Comparison of ENCODE assay signal across 16 cellular contexts in genomic region chr20:42957014-42957694, GRCh38.
DNase-seq lines count a peak whose midpoint lies in the region; ATAC-seq, FAIRE-seq and TF ChIP-seq lines count a peak whose summit lies in the region.
"Had no signal": no experiment of that assay in that cellular context is flagged by ENCODE, and none has a peak within 500 bp of the region (broad histone marks: within the 10 kb centered on the region; RNA-seq: fewer than 3 reads in every experiment).

No MANE protein-coding gene starts in this region.

- no peak overlapping the region for H3K23ac ChIP-seq in trophoblast cell (ENCODE audit: low read length)

- H2AFZ ChIP-seq in HepG2 (ENCODE audit: low read length) (no peak overlapping the region), trophoblast cell (ENCODE audit: insufficient read depth, low read length, poor library complexity) (no peak overlapping the region)
- H2AFZ ChIP-seq: GM23248 had no signal

- H3K4me1 Mint-ChIP-seq in Calu3 (ENCODE audit: low read depth, unreplicated experiment): peaks cover 30% of the 10 kb centered on the region
- H3K4me1 Mint-ChIP-seq in activated CD8-positive, alpha-beta T cell treated with anti-CD3 and anti-CD28 coated beads for 36 hours (ENCODE audit: low read depth): no peaks in the 10 kb centered on the region
- H3K4me1 Mint-ChIP-seq: CD4-positive, alpha-beta memory T cell; IgD-negative memory B cell had no signal

- no peak overlapping the region for H4K12ac ChIP-seq in trophoblast cell (ENCODE audit: low read depth, low read length)

- no peak for TF ChIP-seq POLR2A in HepG2 (IDR thresholded peaks at IDR 0.05; ENCODE audit: insufficient read depth in 1 of 2, low read depth in 2 of 2, low read length in 2 of 2)

- H3K9ac ChIP-seq in HepG2 (ENCODE audit: insufficient read depth, low read depth, low read length) (no peak overlapping the region), trophoblast cell (ENCODE audit: low read length) (no peak overlapping the region)
- H3K9ac ChIP-seq: GM23248 had no signal

- no peak for TF ChIP-seq RAD21 in HepG2 (CRISPR knock-in tag; IDR thresholded peaks at IDR 0.05)

- H3K9me3 ChIP-seq in HepG2 (ENCODE audit: low read length) (no peaks in the 10 kb centered on the region), pancreas (no peaks in the 10 kb centered on the region), trophoblast cell (ENCODE audit: insufficient read depth, low read depth, low read length) (peaks cover 4% of the 10 kb centered on the region)
- H3K9me3 ChIP-seq: BE2C had no signal

- H3K79me2 ChIP-seq in HepG2 (ENCODE audit: insufficient read depth, low read length) (no peaks in the 10 kb centered on the region), trophoblast cell (ENCODE audit: control insufficient read depth, insufficient read depth, low read length, poor library complexity) (no peaks in the 10 kb centered on the region)

- H3K36me3 Mint-ChIP-seq in Calu3 (ENCODE audit: insufficient read depth, unreplicated experiment): no peaks in the 10 kb centered on the region
- no peaks in the 10 kb centered on the region for H3K36me3 Mint-ChIP-seq in activated CD8-positive, alpha-beta T cell treated with anti-CD3 and anti-CD28 coated beads for 36 hours (ENCODE audit: low read depth)
- H3K36me3 Mint-ChIP-seq: CD4-positive, alpha-beta memory T cell; IgD-negative memory B cell had no signal

- H3K27me3 ChIP-seq in HepG2 (ENCODE audit: control insufficient read depth in 1 of 2, insufficient read depth in 2 of 2, low read length in 2 of 2) (no peaks in the 10 kb centered on the region), pancreas (no peaks in the 10 kb centered on the region), trophoblast cell (ENCODE audit: insufficient read depth, low read length) (no peaks in the 10 kb centered on the region)
- H3K27me3 ChIP-seq: BE2C had no signal

- no peaks in the 10 kb centered on the region for H3K27me3 Mint-ChIP-seq in Calu3 (ENCODE audit: unreplicated experiment)
- H3K27me3 Mint-ChIP-seq in activated CD8-positive, alpha-beta T cell treated with anti-CD3 and anti-CD28 coated beads for 36 hours: peaks cover 2% of the 10 kb centered on the region
- H3K27me3 Mint-ChIP-seq: IgD-negative memory B cell had no signal

- H2AK5ac ChIP-seq in trophoblast cell (ENCODE audit: low read length): no peak overlapping the region

- H3K14ac ChIP-seq in trophoblast cell (ENCODE audit: low read length): no peak overlapping the region

- H3K9me3 Mint-ChIP-seq in Calu3 (ENCODE audit: low read depth, unreplicated experiment): peaks cover 4% of the 10 kb centered on the region
- H3K9me3 Mint-ChIP-seq in activated CD8-positive, alpha-beta T cell treated with anti-CD3 and anti-CD28 coated beads for 36 hours: no peaks in the 10 kb centered on the region

- in situ Hi-C loops in HepG2 (cut with HindIII; ENCODE audit: extremely low pct_ligation_motif_present, low pct_unique_long_range_greater_than_20kb): no loop called here

- H3K27ac ChIP-seq in HepG2 (ENCODE audit: extremely low read length, insufficient read depth, low read length) (no peak overlapping the region), pancreas (peak overlapping the region in 1 of 4 donors; percentile 26), substantia nigra (ENCODE audit: low read depth, low read length, poor library complexity, severe bottlenecking) (no peak overlapping the region), trophoblast cell (ENCODE audit: low read depth, low read length) (no peak overlapping the region)
- H3K27ac ChIP-seq: C4-2B, GM23248 had no signal

- H3K4me3 Mint-ChIP-seq in Calu3 (ENCODE audit: low read depth, unreplicated experiment): peak overlapping the region; percentile 47
- H3K4me3 Mint-ChIP-seq in activated CD8-positive, alpha-beta T cell treated with anti-CD3 and anti-CD28 coated beads for 36 hours: no peak overlapping the region
- H3K4me3 Mint-ChIP-seq: CD4-positive, alpha-beta memory T cell; IgD-negative memory B cell had no signal

- peak overlapping the region; percentile 3; the same call in 1 of the 2 replicates for H3K4me2 ChIP-seq in HepG2 (ENCODE audit: low read depth, low read length)
- no peak overlapping the region for H3K4me2 ChIP-seq in trophoblast cell (ENCODE audit: low read length)

- intact Hi-C loops in Calu3 (cut with micrococcal nuclease; ENCODE audit: unreplicated experiment) (loop anchor here (1.0 kb wide), 1 partner anchor 19 kb away; no protein-coding TSS in a partner anchor), HepG2 (cut with micrococcal nuclease; ENCODE audit: unreplicated experiment) (no loop called here), pancreas (cut with DNase I) (no loop called here)
- intact Hi-C loops in activated CD8-positive, alpha-beta T cell treated with anti-CD3 and anti-CD28 coated beads for 36 hours (cut with micrococcal nuclease): no loop called here

- H3K4ac ChIP-seq in trophoblast cell (ENCODE audit: low read depth, low read length): no peak overlapping the region

- POLR2A ChIA-PET in HepG2 (lab: Yijun Ruan, JAX): no interaction called here
- POLR2A ChIA-PET in activated CD8-positive, alpha-beta T cell treated with anti-CD3 and anti-CD28 coated beads for 36 hours (lab: Charles Lee): no interaction called here

- BruUV-seq in Calu3 (replicated peaks; lab: Mats Ljungman, UMichigan) (no TSS peak), HepG2 (replicated peaks; lab: Mats Ljungman, UMichigan) (no TSS peak)

- no peaks in the 10 kb centered on the region for H4K20me1 ChIP-seq in HepG2 (ENCODE audit: insufficient read depth, low read length)

- H3K4me3 ChIP-seq in HepG2 (replicated peaks in 1 of 3; ENCODE audit: insufficient read depth in 1 of 3, low read depth in 2 of 3, low read length in 3 of 3): no peak overlapping the region
- no peak overlapping the region for H3K4me3 ChIP-seq in pancreas
- no peak overlapping the region for H3K4me3 ChIP-seq in trophoblast cell (ENCODE audit: low read depth, low read length)
- H3K4me3 ChIP-seq: GM23248 had no signal

- WGBS in HepG2 (ENCODE audit: low lambda C conversion rate): under 1% methylated on average over 9 of the region's 9 CpGs
- 11 to 15% methylated on average over 9 of the region's 9 CpGs for WGBS in pancreas, 2 donors
- no CpG with 5 or more reads among the region's 9 CpGs for WGBS in trophoblast cell (ENCODE audit: extremely low coverage, insufficient coverage, insufficient read length)

- no peak overlapping the region for H4K91ac ChIP-seq in trophoblast cell (ENCODE audit: low read depth, low read length)

- no peaks in the 10 kb centered on the region for H3K4me1 ChIP-seq in HepG2 (ENCODE audit: insufficient read depth, low read length)
- H3K4me1 ChIP-seq in pancreas: peaks cover 3 to 13% (median 10%) of the 10 kb centered on the region in 3 donors
- no peaks in the 10 kb centered on the region for H3K4me1 ChIP-seq in trophoblast cell (ENCODE audit: control insufficient read depth in 1 of 2, insufficient read depth in 2 of 2, low read length in 2 of 2)
- H3K4me1 ChIP-seq: BE2C had no signal

- DNase-seq in Calu3 (peak; percentile 52), NCI-H748 treated with DMSO at 0.1 percent for 48 hours (lab: John Stamatoyannopoulos, UW) (peak; percentile 39), HepG2 (ENCODE audit: low spot score) (no peak), pancreas (peak in 2 of 6 donors; percentile 26 to 29), substantia nigra (lab: John Stamatoyannopoulos, UW) (no peak), GOT3 (lab: John Stamatoyannopoulos, UW) (no peak), trophoblast cell (no peak)
- no peak for DNase-seq in activated CD8-positive, alpha-beta T cell treated with anti-CD3 and anti-CD28 coated beads for 36 hours
- DNase-seq: BE2C; CD4-positive, alpha-beta memory T cell; COR-L47; GM23248; H7 had no signal

- H4K8ac ChIP-seq in trophoblast cell (ENCODE audit: low read depth, low read length): no peak overlapping the region

- H3K27ac Mint-ChIP-seq in Calu3 (ENCODE audit: unreplicated experiment): peak overlapping the region; percentile 57
- no peak overlapping the region for H3K27ac Mint-ChIP-seq in activated CD8-positive, alpha-beta T cell treated with anti-CD3 and anti-CD28 coated beads for 36 hours
- H3K27ac Mint-ChIP-seq: CD4-positive, alpha-beta memory T cell; IgD-negative memory B cell had no signal

- H3K18ac ChIP-seq in trophoblast cell (ENCODE audit: low read length): no peak overlapping the region

- H2BK120ac ChIP-seq in trophoblast cell (ENCODE audit: insufficient read depth, low read length, poor library complexity): no peak overlapping the region

- H2BK5ac ChIP-seq in trophoblast cell (ENCODE audit: low read depth, low read length, poor library complexity): no peak overlapping the region

- CTCF ChIA-PET in Calu3 (lab: Charles Lee) (no interaction called here), HepG2 (lab: Yijun Ruan, JAX; ENCODE audit: low intra/inter-chr PET ratio, low total read pairs) (no interaction called here)
- CTCF ChIA-PET in activated CD8-positive, alpha-beta T cell treated with anti-CD3 and anti-CD28 coated beads for 36 hours (lab: Charles Lee): no interaction called here

- H2BK12ac ChIP-seq in trophoblast cell (ENCODE audit: low read length): no peak overlapping the region

- ATAC-seq in HepG2 (peak; percentile 78), pancreas (peak; percentile 78 to 94 (median 83))
- no peak for ATAC-seq in activated CD8-positive, alpha-beta T cell treated with anti-CD3 and anti-CD28 coated beads for 36 hours

- H3K36me3 ChIP-seq in HepG2 (replicated peaks in 1 of 2; ENCODE audit: control insufficient read depth in 1 of 2, insufficient read depth in 2 of 2, low read length in 2 of 2): no peaks in the 10 kb centered on the region
- H3K36me3 ChIP-seq in pancreas: no peaks in the 10 kb centered on the region
- no peaks in the 10 kb centered on the region for H3K36me3 ChIP-seq in trophoblast cell (ENCODE audit: control insufficient read depth in 1 of 2, insufficient read depth in 2 of 2, low read length in 2 of 2)
- H3K36me3 ChIP-seq: BE2C had no signal

- TF ChIP-seq EP300 in HepG2 (IDR thresholded peaks at IDR 0.05; ENCODE audit: low read depth in 2 of 2, low read length in 2 of 2) (no peak), HepG2 (CRISPR knock-in tag; IDR thresholded peaks at IDR 0.05; ENCODE audit: borderline replicate concordance) (no peak)

- peak; percentile 56 for FAIRE-seq in HepG2 (lab: Jason Lieb, UNC)
- FAIRE-seq in pancreas (lab: Jason Lieb, UNC): no peak
- FAIRE-seq: A204.1 had no signal

- H3K79me1 ChIP-seq in trophoblast cell (ENCODE audit: low read length): no peaks in the 10 kb centered on the region

- no peak for TF ChIP-seq CTCF in Calu3 (IDR thresholded peaks at IDR 0.05; ENCODE audit: unreplicated experiment)
- no peak for TF ChIP-seq CTCF in HepG2 (CRISPR knock-in tag; IDR thresholded peaks at IDR 0.05)
- TF ChIP-seq CTCF in pancreas (IDR thresholded peaks at IDR 0.05): no peak
- no peak for TF ChIP-seq CTCF in activated CD8-positive, alpha-beta T cell treated with anti-CD3 and anti-CD28 coated beads for 36 hours (IDR thresholded peaks at IDR 0.05)

TF ChIP-seq in HepG2, 621 proteins besides CTCF, POLR2A, EP300 and RAD21 (continues in another document):
- TF ChIP-seq HNF4G (IDR thresholded peaks at IDR 0.05; ENCODE audit: borderline replicate concordance, low read depth, low read length): 0 out of 2 replicates have a peak, but pooled peaks have one; percentile 30
- TF ChIP-seq HNF4G (CRISPR knock-in tag; IDR thresholded peaks at IDR 0.05; ENCODE audit: borderline replicate concordance, low read depth): no peak
- TF ChIP-seq MIXL1 (CRISPR knock-in tag; IDR thresholded peaks at IDR 0.05): peak; percentile 85
- no peak for TF ChIP-seq RFX5 (IDR thresholded peaks at IDR 0.05; ENCODE audit: low read depth, low read length)
- TF ChIP-seq KLF16 (CRISPR knock-in tag; IDR thresholded peaks at IDR 0.05): no peak

Comparison
In these comparisons a context has a peak if more than half of its experiments do, and no peak if none do; other contexts are left out.
1. DNase-seq: peak in Calu3 (single experiment) and NCI-H748 treated with DMSO at 0.1 percent for 48 hours (single experiment); none in HepG2 (single experiment), substantia nigra (0 of 49), activated CD8-positive, alpha-beta T cell treated with anti-CD3 and anti-CD28 coated beads for 36 hours (single experiment), GOT3 (single experiment) and trophoblast cell (0 of 2).